ENCODE assay signal across 1 cellular context in genomic region chr2:216837740-216838139, GRCh38.
TF ChIP-seq lines count a peak whose summit lies in the region.

No MANE protein-coding gene starts in this region.

TF ChIP-seq in IMR-90, 13 proteins besides CTCF, POLR2A, EP300 and RAD21:
- TF ChIP-seq NFE2L2 (IDR thresholded peaks at IDR 0.05; ENCODE audit: low read depth, low read length), result no peak
- TF ChIP-seq CHD1 (IDR thresholded peaks at IDR 0.05; ENCODE audit: low read depth, low read length), result no peak
- no peak for TF ChIP-seq SMC3 (IDR thresholded peaks at IDR 0.05; ENCODE audit: low read depth, low read length)
- no peak for TF ChIP-seq BHLHE40 (IDR thresholded peaks at IDR 0.05; ENCODE audit: low read depth, low read length)
- no peak for TF ChIP-seq MAFK (IDR thresholded peaks at IDR 0.05; ENCODE audit: low read depth, low read length)
- TF ChIP-seq CEBPB (IDR thresholded peaks at IDR 0.05; ENCODE audit: low read depth, low read length), result no peak
- no peak for TF ChIP-seq RFX5 (IDR thresholded peaks at IDR 0.05; ENCODE audit: low read depth, low read length)
- TF ChIP-seq FOS (IDR thresholded peaks at IDR 0.05; ENCODE audit: low read depth, low read length), result no peak
- TF ChIP-seq USF2 (IDR thresholded peaks at IDR 0.05; ENCODE audit: low read depth, low read length), result no peak
- TF ChIP-seq MAZ (IDR thresholded peaks at IDR 0.05; ENCODE audit: borderline replicate concordance, low read depth, low read length), result no peak
- TF ChIP-seq RCOR1 (IDR thresholded peaks at IDR 0.05; ENCODE audit: insufficient replicate concordance, low read length), result no peak
- no peak for TF ChIP-seq ELK1 (IDR thresholded peaks at IDR 0.05; ENCODE audit: borderline replicate concordance, low read depth, low read length)
